ENCODE assay signal across 12 cellular contexts in the genomic region with DNA sequence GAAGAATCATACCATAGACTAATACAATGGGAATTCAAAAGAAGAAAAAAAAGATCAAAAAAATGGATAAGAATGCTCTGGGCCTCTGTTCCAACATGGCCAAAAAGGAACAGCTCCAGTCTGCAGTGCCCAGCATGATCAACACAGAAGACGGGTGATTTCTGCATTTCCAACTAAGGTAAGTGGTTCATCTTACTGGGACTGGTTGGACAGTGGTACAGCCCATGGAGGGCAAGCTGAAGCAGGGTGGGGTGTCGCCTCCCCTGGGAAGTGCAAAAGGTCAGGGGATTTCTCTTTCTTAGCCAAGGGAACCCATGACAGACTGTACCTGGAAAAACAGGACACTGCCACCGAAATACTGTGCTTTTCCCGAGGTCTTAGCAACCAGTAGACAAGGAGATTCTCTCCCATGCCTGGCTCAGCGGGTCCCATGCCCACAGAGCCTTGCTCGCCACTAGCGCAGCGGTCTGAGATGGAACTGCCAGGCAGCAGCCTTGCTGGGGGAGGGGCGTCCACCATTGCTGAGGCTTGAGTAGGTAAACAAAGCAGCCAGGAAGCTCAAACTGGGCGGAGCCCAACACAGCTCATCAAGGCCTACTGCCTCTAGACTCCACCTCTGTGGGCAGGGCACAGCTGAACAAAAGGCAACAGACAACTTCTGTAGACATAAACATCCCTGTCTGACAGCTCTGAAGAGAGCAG.
DNase-seq lines count a peak whose midpoint lies in the region; ATAC-seq and TF ChIP-seq lines count a peak whose summit lies in the region.
"Had no signal": no experiment of that assay in that cellular context is flagged by ENCODE, and none has a peak within 500 bp of the region (broad histone marks: within the 10 kb centered on the region; RNA-seq: fewer than 3 reads in every experiment).

No MANE protein-coding gene starts in this region.

- H3K4me2 ChIP-seq in GM23338: peak overlapping the region; percentile 56

- no peaks in the 10 kb centered on the region for H3K36me3 ChIP-seq in GM23338 (ENCODE audit: insufficient read depth)

- H3K4me3 Mint-ChIP-seq in GM23338 (peak overlapping the region; percentile 45), osteocyte (ENCODE audit: unreplicated experiment) (no peak overlapping the region), natural killer cell (no peak overlapping the region)
- H3K4me3 Mint-ChIP-seq in stimulated activated naive B cell treated with anti-CD40 and anti-IgM and Interleukin-4, amounts not matched to agents 10 μg/mL and 1 μg/mL and 100 μg/mL, for 72 hours: no peak overlapping the region
- H3K4me3 Mint-ChIP-seq: CD4-positive, alpha-beta memory T cell had no signal

- no peaks in the 10 kb centered on the region for H3K79me2 ChIP-seq in GM23338 (replicated peaks; ENCODE audit: insufficient read depth)

- H3K9me3 Mint-ChIP-seq in GM23338 (peaks cover 6% of the 10 kb centered on the region; the same call in 2 of the 3 replicates), osteocyte (ENCODE audit: unreplicated experiment) (no peaks in the 10 kb centered on the region), natural killer cell (no peaks in the 10 kb centered on the region)
- H3K9me3 Mint-ChIP-seq in stimulated activated naive B cell treated with anti-CD40 and anti-IgM and Interleukin-4, amounts not matched to agents 10 μg/mL and 1 μg/mL and 100 μg/mL, for 72 hours: peaks cover 5 to 6% of the 10 kb centered on the region in 2 donors

- H3K27ac Mint-ChIP-seq in GM23338 (no peak overlapping the region), osteocyte (ENCODE audit: unreplicated experiment) (no peak overlapping the region), natural killer cell (no peak overlapping the region)
- no peak overlapping the region for H3K27ac Mint-ChIP-seq in stimulated activated naive B cell treated with anti-CD40 and anti-IgM and Interleukin-4, amounts not matched to agents 10 μg/mL and 1 μg/mL and 100 μg/mL, for 72 hours
- H3K27ac Mint-ChIP-seq: CD4-positive, alpha-beta memory T cell had no signal

- H3K4me1 Mint-ChIP-seq in GM23338 (peaks cover 37% of the 10 kb centered on the region), osteocyte (ENCODE audit: unreplicated experiment) (peaks cover 15% of the 10 kb centered on the region), natural killer cell (no peaks in the 10 kb centered on the region)
- no peaks in the 10 kb centered on the region for H3K4me1 Mint-ChIP-seq in stimulated activated naive B cell treated with anti-CD40 and anti-IgM and Interleukin-4, amounts not matched to agents 10 μg/mL and 1 μg/mL and 100 μg/mL, for 72 hours
- H3K4me1 Mint-ChIP-seq: CD4-positive, alpha-beta memory T cell had no signal

- H3K36me3 Mint-ChIP-seq in GM23338 (ENCODE audit: low read depth) (no peaks in the 10 kb centered on the region), osteocyte (ENCODE audit: unreplicated experiment) (peaks cover 2% of the 10 kb centered on the region), natural killer cell (no peaks in the 10 kb centered on the region)
- H3K36me3 Mint-ChIP-seq in stimulated activated naive B cell treated with anti-CD40 and anti-IgM and Interleukin-4, amounts not matched to agents 10 μg/mL and 1 μg/mL and 100 μg/mL, for 72 hours: no peaks in the 10 kb centered on the region
- H3K36me3 Mint-ChIP-seq: CD4-positive, alpha-beta memory T cell had no signal

- H3K9me2 ChIP-seq in GM23338 (ENCODE audit: insufficient read depth): no peaks in the 10 kb centered on the region

- no peaks in the 10 kb centered on the region for H3K27me3 ChIP-seq in GM23338 (ENCODE audit: insufficient read depth)

- peak overlapping the region; percentile 64 for H2AFZ ChIP-seq in GM23338

- H3K4me3 ChIP-seq in GM23338 (peak overlapping the region; percentile 28; the same call in 1 of the 2 replicates), epithelial cell of esophagus (ENCODE audit: low read length) (no peak overlapping the region)

- no peaks in the 10 kb centered on the region for H4K20me1 ChIP-seq in GM23338 (replicated peaks; ENCODE audit: insufficient read depth)

- peaks cover 8% of the 10 kb centered on the region; the same call in 1 of the 2 replicates for H3K4me1 ChIP-seq in GM23338 (ENCODE audit: insufficient read depth)

- no peak overlapping the region for H3K27ac ChIP-seq in GM23338 (ENCODE audit: low read depth)

- intact Hi-C loops in natural killer cell (cut with micrococcal nuclease): no loop called here

- peak; percentile 97 for ATAC-seq in GM23338
- ATAC-seq in stimulated activated naive B cell treated with anti-CD40 and anti-IgM and Interleukin-4, amounts not matched to agents 10 μg/mL and 1 μg/mL and 100 μg/mL, for 72 hours (replicated peaks): no peak
- ATAC-seq in HG03095 (IDR thresholded peaks at IDR 0.05; ENCODE audit: unreplicated experiment): no peak
- no peak for ATAC-seq in natural killer cell
- ATAC-seq in HG02642 (IDR thresholded peaks at IDR 0.05; ENCODE audit: poor library complexity, unreplicated experiment): no peak

- H3F3A ChIP-seq in GM23338 (replicated peaks; ENCODE audit: low read depth): no peaks in the 10 kb centered on the region

- H3K27me3 Mint-ChIP-seq in GM23338 (ENCODE audit: insufficient read depth, low read depth, poor library complexity) (peaks cover 3% of the 10 kb centered on the region), osteocyte (ENCODE audit: unreplicated experiment) (no peaks in the 10 kb centered on the region), natural killer cell (ENCODE audit: low read depth in 2 of 2) (peaks cover 16 to 24% of the 10 kb centered on the region in 2 donors)
- peaks cover 17 to 25% of the 10 kb centered on the region in 2 donors for H3K27me3 Mint-ChIP-seq in stimulated activated naive B cell treated with anti-CD40 and anti-IgM and Interleukin-4, amounts not matched to agents 10 μg/mL and 1 μg/mL and 100 μg/mL, for 72 hours

- TF ChIP-seq CTCF in GM23338 (conservative IDR thresholded peaks at IDR 0.05; ENCODE audit: low read depth in 2 of 2): peak in 1 of 2 experiments; percentile 33; a peak in 3 of 4 replicates
- TF ChIP-seq CTCF in epithelial cell of esophagus (IDR thresholded peaks at IDR 0.05; ENCODE audit: insufficient read depth, low read depth, low read length, missing control alignments): peak; percentile 31
- TF ChIP-seq CTCF in osteocyte (IDR thresholded peaks at IDR 0.05): no peak
- no peak for TF ChIP-seq CTCF in natural killer cell (IDR thresholded peaks at IDR 0.05)

- DNase-seq in GM23338 (ENCODE audit: low spot score) (peak; percentile 94), NCI-H748 (lab: John Stamatoyannopoulos, UW; ENCODE audit: unreplicated experiment) (peak; percentile 96), epithelial cell of esophagus (ENCODE audit: low read depth) (peak; percentile 78), osteocyte (ENCODE audit: extremely low spot score, unreplicated experiment) (peak; percentile 79), natural killer cell (no peak)
- DNase-seq in stimulated activated naive B cell treated with anti-CD40 and anti-IgM and Interleukin-4, amounts not matched to agents 10 μg/mL and 1 μg/mL and 100 μg/mL, for 72 hours: no peak
- DNase-seq: activated CD4-positive, alpha-beta T cell treated with anti-CD3 and anti-CD28 coated beads for 4 hours; activated naive CD4-positive, alpha-beta T cell treated with Interleukin-2 at 50 U/mL for 16 hours; CD4-positive, alpha-beta memory T cell; hippocampal formation had no signal

TF ChIP-seq in GM23338, 12 proteins besides CTCF, POLR2A, EP300 and RAD21 (continues in another document):
- TF ChIP-seq, protein P1, sequence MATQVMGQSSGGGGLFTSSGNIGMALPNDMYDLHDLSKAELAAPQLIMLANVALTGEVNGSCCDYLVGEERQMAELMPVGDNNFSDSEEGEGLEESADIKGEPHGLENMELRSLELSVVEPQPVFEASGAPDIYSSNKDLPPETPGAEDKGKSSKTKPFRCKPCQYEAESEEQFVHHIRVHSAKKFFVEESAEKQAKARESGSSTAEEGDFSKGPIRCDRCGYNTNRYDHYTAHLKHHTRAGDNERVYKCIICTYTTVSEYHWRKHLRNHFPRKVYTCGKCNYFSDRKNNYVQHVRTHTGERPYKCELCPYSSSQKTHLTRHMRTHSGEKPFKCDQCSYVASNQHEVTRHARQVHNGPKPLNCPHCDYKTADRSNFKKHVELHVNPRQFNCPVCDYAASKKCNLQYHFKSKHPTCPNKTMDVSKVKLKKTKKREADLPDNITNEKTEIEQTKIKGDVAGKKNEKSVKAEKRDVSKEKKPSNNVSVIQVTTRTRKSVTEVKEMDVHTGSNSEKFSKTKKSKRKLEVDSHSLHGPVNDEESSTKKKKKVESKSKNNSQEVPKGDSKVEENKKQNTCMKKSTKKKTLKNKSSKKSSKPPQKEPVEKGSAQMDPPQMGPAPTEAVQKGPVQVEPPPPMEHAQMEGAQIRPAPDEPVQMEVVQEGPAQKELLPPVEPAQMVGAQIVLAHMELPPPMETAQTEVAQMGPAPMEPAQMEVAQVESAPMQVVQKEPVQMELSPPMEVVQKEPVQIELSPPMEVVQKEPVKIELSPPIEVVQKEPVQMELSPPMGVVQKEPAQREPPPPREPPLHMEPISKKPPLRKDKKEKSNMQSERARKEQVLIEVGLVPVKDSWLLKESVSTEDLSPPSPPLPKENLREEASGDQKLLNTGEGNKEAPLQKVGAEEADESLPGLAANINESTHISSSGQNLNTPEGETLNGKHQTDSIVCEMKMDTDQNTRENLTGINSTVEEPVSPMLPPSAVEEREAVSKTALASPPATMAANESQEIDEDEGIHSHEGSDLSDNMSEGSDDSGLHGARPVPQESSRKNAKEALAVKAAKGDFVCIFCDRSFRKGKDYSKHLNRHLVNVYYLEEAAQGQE (IDR thresholded peaks at IDR 0.05; ENCODE audit: unreplicated experiment): no peak
- TF ChIP-seq CREB1 (CRISPR knock-in tag; IDR thresholded peaks at IDR 0.05; ENCODE audit: low read depth): no peak
- TF ChIP-seq, protein P2, sequence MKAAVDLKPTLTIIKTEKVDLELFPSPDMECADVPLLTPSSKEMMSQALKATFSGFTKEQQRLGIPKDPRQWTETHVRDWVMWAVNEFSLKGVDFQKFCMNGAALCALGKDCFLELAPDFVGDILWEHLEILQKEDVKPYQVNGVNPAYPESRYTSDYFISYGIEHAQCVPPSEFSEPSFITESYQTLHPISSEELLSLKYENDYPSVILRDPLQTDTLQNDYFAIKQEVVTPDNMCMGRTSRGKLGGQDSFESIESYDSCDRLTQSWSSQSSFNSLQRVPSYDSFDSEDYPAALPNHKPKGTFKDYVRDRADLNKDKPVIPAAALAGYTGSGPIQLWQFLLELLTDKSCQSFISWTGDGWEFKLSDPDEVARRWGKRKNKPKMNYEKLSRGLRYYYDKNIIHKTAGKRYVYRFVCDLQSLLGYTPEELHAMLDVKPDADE (IDR thresholded peaks at IDR 0.05): no peak
- no peak for TF ChIP-seq STAT1 (IDR thresholded peaks at IDR 0.05; ENCODE audit: unreplicated experiment)
- TF ChIP-seq ZNF331 (CRISPR knock-in tag; IDR thresholded peaks at IDR 0.05; ENCODE audit: low read depth): no peak
- TF ChIP-seq EZH2phosphoT487 (IDR thresholded peaks at IDR 0.05; ENCODE audit: unreplicated experiment): no peak
- TF ChIP-seq POLR2AphosphoS5 (IDR thresholded peaks at IDR 0.05; ENCODE audit: low read depth): no peak

Comparison
In these comparisons a context has a peak if more than half of its experiments do, and no peak if none do; other contexts are left out.
1. DNase-seq: peak in GM23338 (single experiment), NCI-H748 (single experiment), epithelial cell of esophagus (single experiment) and osteocyte (single experiment); none in stimulated activated naive B cell treated with anti-CD40 and anti-IgM and Interleukin-4, amounts not matched to agents 10 μg/mL and 1 μg/mL and 100 μg/mL, for 72 hours (single experiment) and natural killer cell (single experiment).